Comparison of ENCODE assay signal across 14 cellular contexts in the genomic region with DNA sequence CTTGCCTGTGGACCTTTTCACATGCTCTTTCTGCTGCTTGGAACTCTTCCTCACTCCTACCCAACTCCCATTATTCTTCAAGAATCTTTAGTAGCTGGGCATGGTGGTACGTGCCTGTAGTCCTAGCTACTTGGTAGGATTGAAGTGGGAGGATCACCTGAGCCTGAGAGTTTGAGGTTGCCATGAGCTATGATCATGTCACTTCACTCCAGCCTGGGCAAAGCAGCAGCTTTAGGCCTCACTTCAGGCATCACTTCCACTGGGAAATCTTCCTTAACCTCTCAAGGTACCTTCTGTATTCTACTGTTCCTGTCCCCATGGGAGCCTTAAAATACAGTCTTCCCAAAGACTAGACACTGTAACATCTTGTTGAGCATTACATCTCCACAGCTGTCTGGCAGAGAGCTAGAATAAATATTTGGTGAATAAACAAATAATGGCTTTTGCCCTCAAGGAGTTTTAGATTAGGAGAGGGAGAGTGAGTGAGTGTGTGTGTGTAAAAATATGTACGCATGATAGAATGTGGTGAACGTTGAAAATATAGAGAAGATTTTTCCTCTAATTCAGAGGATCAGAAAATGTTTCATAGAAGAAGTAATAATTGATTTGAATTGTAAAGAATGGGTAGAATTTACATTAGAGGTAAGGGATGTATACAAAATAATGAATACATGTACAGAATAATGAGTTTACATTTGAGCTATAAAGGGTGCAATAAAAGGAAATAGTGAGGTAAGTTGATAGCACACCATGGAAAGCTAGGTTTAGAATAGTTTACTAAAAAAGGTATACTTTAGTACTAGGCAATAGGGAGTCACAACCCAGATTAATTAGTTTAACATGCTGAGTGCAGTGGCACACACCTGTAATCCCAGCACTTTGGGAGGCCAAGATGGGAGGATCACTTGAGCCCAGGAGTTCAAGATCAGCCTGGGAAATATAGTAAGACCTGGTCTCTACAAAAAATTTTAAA. TPM values are rescaled to one million over a fixed set of nuclear protein-coding genes. Genes with fewer than 3 reads are reported as not detected.
DNase-seq lines count a peak whose midpoint lies in the region; ATAC-seq and TF ChIP-seq lines count a peak whose summit lies in the region.
"Had no signal": no experiment of that assay in that cellular context is flagged by ENCODE, and none has a peak within 500 bp of the region (broad histone marks: within the 10 kb centered on the region; RNA-seq: fewer than 3 reads in every experiment).

No MANE protein-coding gene starts in this region.

- H3K36me3 Mint-ChIP-seq in osteocyte (ENCODE audit: unreplicated experiment) = peaks cover 45% of the 10 kb centered on the region

- no peaks in the 10 kb centered on the region for H3K27me3 Mint-ChIP-seq in osteocyte (ENCODE audit: unreplicated experiment)

- H3K9me3 Mint-ChIP-seq in osteocyte (ENCODE audit: unreplicated experiment) = peaks cover 8% of the 10 kb centered on the region

- no peak for TF ChIP-seq CTCF in LNCaP clone FGC (IDR thresholded peaks at IDR 0.05; ENCODE audit: control insufficient read depth, extremely low read depth, insufficient read depth)
- no peak for TF ChIP-seq CTCF in osteocyte (IDR thresholded peaks at IDR 0.05)

- H3K4me3 ChIP-seq in LNCaP clone FGC (ENCODE audit: low read depth, low read length) = no peak overlapping the region
- H3K4me3 ChIP-seq: tibial nerve had no signal

- ATAC-seq in HG03565 (IDR thresholded peaks at IDR 0.05; ENCODE audit: unreplicated experiment) (no peak), GM19328 (IDR thresholded peaks at IDR 0.05; ENCODE audit: unreplicated experiment) (no peak), GM19397 (IDR thresholded peaks at IDR 0.05; ENCODE audit: unreplicated experiment) (no peak)

- peaks cover 47% of the 10 kb centered on the region for H3K4me1 Mint-ChIP-seq in osteocyte (ENCODE audit: unreplicated experiment)

- DNase-seq in NCI-H345 (lab: John Stamatoyannopoulos, UW) (peak; percentile 8), NCI-H345 treated with DMSO at 0.1 percent for 48 hours (lab: John Stamatoyannopoulos, UW; ENCODE audit: unreplicated experiment) (no peak), LNCaP clone FGC (ENCODE audit: low read depth) (peak; percentile 90), brain pericyte (ENCODE audit: low read depth, low spot score) (peak; percentile 58), osteocyte (ENCODE audit: extremely low spot score, unreplicated experiment) (no peak)
- DNase-seq: ACHN; activated CD8-positive, alpha-beta memory T cell treated with anti-CD3 and anti-CD28 coated beads, Interleukin-2, amount 50 U/mL, for 48 hours; COR-L47; NCI-H1436 treated with DMSO at 0.1 percent for 48 hours; SK-N-SH had no signal

- no peak overlapping the region for H3K4me3 Mint-ChIP-seq in osteocyte (ENCODE audit: unreplicated experiment)

- peak overlapping the region; percentile 84 for H3K27ac Mint-ChIP-seq in osteocyte (ENCODE audit: unreplicated experiment)

RNA-seq across cellular contexts. Expression of a gene that starts 29.2 kb away (rescaled TPM):
- total RNA-seq in osteocyte = 5.5 and 6.4 TPM in 2 replicates

RNA-seq across cellular contexts. Expression of a gene that starts 59.3 kb away (rescaled TPM):
- total RNA-seq in osteocyte = 75.6 and 81.3 TPM in 2 replicates

Comparison
In these comparisons a context has a peak if more than half of its experiments do, and no peak if none do; other contexts are left out.
1. DNase-seq: peak in NCI-H345 (single experiment), LNCaP clone FGC (single experiment) and brain pericyte (single experiment); none in NCI-H345 treated with DMSO at 0.1 percent for 48 hours (single experiment) and osteocyte (single experiment).